In the genomic region with DNA sequence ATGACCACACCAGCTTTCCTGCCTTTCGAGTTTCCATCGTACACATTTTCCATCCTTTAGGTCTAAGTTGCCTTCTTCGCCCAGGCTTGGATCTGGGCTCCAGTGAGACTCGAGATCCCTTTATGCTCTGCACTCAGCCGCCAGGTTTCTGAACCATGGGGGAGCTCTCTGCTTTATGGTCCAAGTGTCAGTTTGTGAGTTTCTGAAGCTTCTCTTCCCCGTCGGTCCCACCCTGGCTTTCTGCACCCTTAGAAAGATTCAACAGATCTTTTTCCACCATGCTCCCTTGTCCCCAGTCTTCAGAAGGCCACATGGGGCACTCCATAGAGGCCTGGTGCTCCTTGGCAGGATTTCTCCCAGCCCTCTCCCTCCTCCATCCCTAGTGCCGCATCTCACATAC, we compare ENCODE assay signal across 9 cellular contexts.
"Had no signal": no experiment of that assay in that cellular context is flagged by ENCODE, and none has a peak within 500 bp of the region (broad histone marks: within the 10 kb centered on the region; RNA-seq: fewer than 3 reads in every experiment).

No MANE protein-coding gene starts in this region.

- H3K36me3 Mint-ChIP-seq: IgD-negative memory B cell had no signal

- H3K27ac Mint-ChIP-seq: IgD-negative memory B cell had no signal

- H3K4me3 ChIP-seq: GM23248, HAP-1 had no signal

- ATAC-seq: HCT116, HepG2 had no signal

- H3K4me1 Mint-ChIP-seq: IgD-negative memory B cell had no signal

- H3K27ac ChIP-seq: GM23248, HL-60 had no signal

- H3K27me3 Mint-ChIP-seq: IgD-negative memory B cell had no signal

- H3K4me3 Mint-ChIP-seq: IgD-negative memory B cell had no signal

- DNase-seq: GM23248, GOT3, H7, KG1 had no signal
